In the genomic region with DNA sequence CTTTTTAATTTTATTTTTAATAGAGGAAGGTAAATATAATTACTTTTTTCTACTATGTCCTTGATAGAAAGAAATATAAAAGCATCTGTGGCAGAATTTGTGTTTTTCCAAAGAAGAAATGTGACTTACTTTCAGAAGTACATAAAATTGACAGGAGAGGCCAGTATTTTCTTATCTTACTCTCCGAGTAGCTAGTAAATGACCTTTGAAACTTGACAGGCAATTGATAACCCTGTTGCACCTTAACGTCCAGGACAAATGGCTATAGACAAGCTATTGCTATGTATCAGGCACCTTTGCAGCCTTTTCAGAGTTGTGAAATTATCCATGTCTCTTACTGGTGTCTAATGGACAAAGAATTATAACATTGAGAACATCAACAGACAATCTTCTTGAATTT, we compare ENCODE assay signal across 29 cellular contexts.
"Had no signal": no experiment of that assay in that cellular context is flagged by ENCODE, and none has a peak within 500 bp of the region (broad histone marks: within the 10 kb centered on the region; RNA-seq: fewer than 3 reads in every experiment).

No MANE protein-coding gene starts in this region.

- H3K9me3 Mint-ChIP-seq: activated CD4-positive, alpha-beta T cell treated with anti-CD3 and anti-CD28 coated beads, Interleukin-2, amount 10 ng/mL, durations not matched to agents 7 days and 5 days; activated naive CD4-positive, alpha-beta T cell treated with anti-CD3 and anti-CD28 coated beads, Interleukin-2, amount 10 ng/mL, durations not matched to agents 7 days and 5 days; activated naive CD8-positive, alpha-beta T cell treated with anti-CD3 and anti-CD28 coated beads, Interleukin-2, amount 50 U/mL, for 24 hours; central memory CD8-positive, alpha-beta T cell had no signal

- H3K27ac ChIP-seq: brain microvascular endothelial cell had no signal

- H3K27me3 ChIP-seq: brain microvascular endothelial cell had no signal

- H3K4me1 Mint-ChIP-seq: central memory CD8-positive, alpha-beta T cell had no signal

- DNase-seq: activated CD4-positive, alpha-beta T cell treated with anti-CD3 and anti-CD28 coated beads, Interleukin-2, amount 10 ng/mL, durations not matched to agents 7 days and 5 days; activated CD4-positive, alpha-beta T cell treated with anti-CD3 and anti-CD28 coated beads, Interleukin-2, amount 50 U/mL, for 48 hours; activated CD8-positive, alpha-beta memory T cell treated with anti-CD3 and anti-CD28 coated beads, Interleukin-2, amount 10 ng/mL, durations not matched to agents 7 days and 5 days; activated CD8-positive, alpha-beta memory T cell treated with anti-CD3 and anti-CD28 coated beads, Interleukin-2, amount 50 U/mL, for 48 hours; activated effector memory CD4-positive, alpha-beta T cell treated with Interleukin-2 at 50 U/mL for 16 hours; activated naive CD4-positive, alpha-beta T cell treated with anti-CD3 and anti-CD28 coated beads, Interleukin-2, amount 10 ng/mL, durations not matched to agents 7 days and 5 days; activated naive CD8-positive, alpha-beta T cell treated with anti-CD3 and anti-CD28 coated beads, Interleukin-2, amount 50 U/mL, for 24 hours; activated T-cell treated with anti-CD3 and anti-CD28 coated beads, Interleukin-2, amount 50 U/mL, for 48 hours; anterior cingulate cortex; brain microvascular endothelial cell; NCI-H1092 treated with DMSO at 0.1 percent for 48 hours; NCI-H1417; NCI-H146; NCI-H187; NCI-H2029 treated with DMSO at 0.1 percent for 48 hours; NCI-H2107; NCI-H2171; NCI-H510A; NCI-H526; NCI-H748 treated with DMSO at 0.1 percent for 48 hours; OCI-M1; Right ventricle myocardium superior; SW 1271; T-helper 1 cell; T-helper 2 cell; T1000 had no signal

- H3K4me3 Mint-ChIP-seq: activated CD4-positive, alpha-beta T cell treated with anti-CD3 and anti-CD28 coated beads, Interleukin-2, amount 10 ng/mL, durations not matched to agents 7 days and 5 days; activated CD8-positive, alpha-beta memory T cell treated with anti-CD3 and anti-CD28 coated beads, Interleukin-2, amount 10 ng/mL, durations not matched to agents 7 days and 5 days; activated naive CD4-positive, alpha-beta T cell treated with anti-CD3 and anti-CD28 coated beads, Interleukin-2, amount 10 ng/mL, durations not matched to agents 7 days and 5 days; activated naive CD8-positive, alpha-beta T cell; activated naive CD8-positive, alpha-beta T cell treated with anti-CD3 and anti-CD28 coated beads, Interleukin-2, amount 50 U/mL, for 24 hours; central memory CD8-positive, alpha-beta T cell had no signal

- ATAC-seq: activated CD8-positive, alpha-beta memory T cell treated with anti-CD3 and anti-CD28 coated beads, Interleukin-2, amount 10 ng/mL, durations not matched to agents 7 days and 5 days; activated naive CD8-positive, alpha-beta T cell treated with anti-CD3 and anti-CD28 coated beads, Interleukin-2, amount 50 U/mL, for 24 hours; K562 had no signal

- FAIRE-seq: K562 had no signal

- H3K27ac Mint-ChIP-seq: activated CD4-positive, alpha-beta T cell treated with anti-CD3 and anti-CD28 coated beads, Interleukin-2, amount 10 ng/mL, durations not matched to agents 7 days and 5 days; activated CD8-positive, alpha-beta memory T cell treated with anti-CD3 and anti-CD28 coated beads, Interleukin-2, amount 10 ng/mL, durations not matched to agents 7 days and 5 days; activated naive CD4-positive, alpha-beta T cell treated with anti-CD3 and anti-CD28 coated beads, Interleukin-2, amount 10 ng/mL, durations not matched to agents 7 days and 5 days; activated naive CD8-positive, alpha-beta T cell; activated naive CD8-positive, alpha-beta T cell treated with anti-CD3 and anti-CD28 coated beads, Interleukin-2, amount 50 U/mL, for 24 hours had no signal

- H3K4me3 ChIP-seq: K562 had no signal

- H3K27me3 Mint-ChIP-seq: activated CD4-positive, alpha-beta T cell treated with anti-CD3 and anti-CD28 coated beads, Interleukin-2, amount 10 ng/mL, durations not matched to agents 7 days and 5 days; activated CD8-positive, alpha-beta memory T cell treated with anti-CD3 and anti-CD28 coated beads, Interleukin-2, amount 10 ng/mL, durations not matched to agents 7 days and 5 days; activated naive CD4-positive, alpha-beta T cell treated with anti-CD3 and anti-CD28 coated beads, Interleukin-2, amount 10 ng/mL, durations not matched to agents 7 days and 5 days; activated naive CD8-positive, alpha-beta T cell; activated naive CD8-positive, alpha-beta T cell treated with anti-CD3 and anti-CD28 coated beads, Interleukin-2, amount 50 U/mL, for 24 hours; central memory CD8-positive, alpha-beta T cell had no signal
